In genomic region chr17:43367588-43368242, GRCh38 we compare ENCODE assay signal across 1 cellular context.
TF ChIP-seq lines count a peak whose summit lies in the region.

No MANE protein-coding gene starts in this region.

TF ChIP-seq in HepG2, 621 proteins besides CTCF, POLR2A, EP300 and RAD21 (continued from another document and continues in another):
- TF ChIP-seq NCOA2 (CRISPR knock-in tag; IDR thresholded peaks at IDR 0.05), result peak; percentile 78
- no peak for TF ChIP-seq TCF7 (IDR thresholded peaks at IDR 0.05; ENCODE audit: low read depth)
- TF ChIP-seq NR1H2 (CRISPR knock-in tag; IDR thresholded peaks at IDR 0.05; ENCODE audit: borderline replicate concordance, low read depth), result 0 out of 2 replicates have a peak, but pooled peaks have one; percentile 52
- TF ChIP-seq ISL2 (CRISPR knock-in tag; IDR thresholded peaks at IDR 0.05), result peak; percentile 62
- TF ChIP-seq ATF6 (CRISPR knock-in tag; conservative IDR thresholded peaks at IDR 0.05), result peak; percentile 77; the same call in 1 of the 2 replicates
- peak; percentile 44; the same call in 1 of the 2 replicates for TF ChIP-seq ZNF672 (CRISPR knock-in tag; IDR thresholded peaks at IDR 0.05)
- peak; percentile 77; the same call in 1 of the 2 replicates for TF ChIP-seq ARID3A (IDR thresholded peaks at IDR 0.05; ENCODE audit: low read depth, low read length)
- 0 out of 2 replicates have a peak, but pooled peaks have one; percentile 43 for TF ChIP-seq ZBTB20 (CRISPR knock-in tag; IDR thresholded peaks at IDR 0.05; ENCODE audit: borderline replicate concordance, low read depth)
- no peak for TF ChIP-seq ZMYM2 (CRISPR knock-in tag; IDR thresholded peaks at IDR 0.05)
- TF ChIP-seq RFXAP (CRISPR knock-in tag; IDR thresholded peaks at IDR 0.05; ENCODE audit: borderline replicate concordance), result no peak
- peak; percentile 98 for TF ChIP-seq SMAD3 (CRISPR knock-in tag; IDR thresholded peaks at IDR 0.05)
- TF ChIP-seq YEATS4 (CRISPR knock-in tag; IDR thresholded peaks at IDR 0.05; ENCODE audit: borderline replicate concordance), result peak; percentile 50; the same call in 1 of the 2 replicates
- peak; percentile 63 for TF ChIP-seq IRF2 (CRISPR knock-in tag; IDR thresholded peaks at IDR 0.05)
- TF ChIP-seq CCDC6 (CRISPR knock-in tag; IDR thresholded peaks at IDR 0.05), result peak; percentile 92
- no peak for TF ChIP-seq CEBPB (IDR thresholded peaks at IDR 0.05; ENCODE audit: borderline replicate concordance, low read depth, low read length)
- peak; percentile 75 for TF ChIP-seq TARDBP (CRISPR knock-in tag; IDR thresholded peaks at IDR 0.05)
- TF ChIP-seq FOXJ3 (CRISPR knock-in tag; IDR thresholded peaks at IDR 0.05; ENCODE audit: borderline replicate concordance), result peak; percentile 45; the same call in 1 of the 2 replicates
- peak; percentile 62; the same call in 1 of the 2 replicates for TF ChIP-seq TSC22D2 (CRISPR knock-in tag; IDR thresholded peaks at IDR 0.05; ENCODE audit: borderline replicate concordance)
- TF ChIP-seq ZNF761 (CRISPR knock-in tag; conservative IDR thresholded peaks at IDR 0.05), result 0 out of 2 replicates have a peak, but pooled peaks have one; percentile 16
- TF ChIP-seq NFKBIZ (CRISPR knock-in tag; IDR thresholded peaks at IDR 0.05), result peak; percentile 38
- peak; percentile 59; the same call in 1 of the 2 replicates for TF ChIP-seq ZBTB2 (CRISPR knock-in tag; IDR thresholded peaks at IDR 0.05; ENCODE audit: low read depth)
- peak; percentile 65 for TF ChIP-seq CBX1 (IDR thresholded peaks at IDR 0.05; ENCODE audit: low read depth)
- 0 out of 2 replicates have a peak, but pooled peaks have one; percentile 29 for TF ChIP-seq RFX3 (CRISPR knock-in tag; IDR thresholded peaks at IDR 0.05)
- TF ChIP-seq HNF4G (IDR thresholded peaks at IDR 0.05; ENCODE audit: borderline replicate concordance, low read depth, low read length), result no peak
- no peak for TF ChIP-seq HNF4G (CRISPR knock-in tag; IDR thresholded peaks at IDR 0.05; ENCODE audit: borderline replicate concordance, low read depth)
- no peak for TF ChIP-seq ZNF724P (CRISPR knock-in tag; IDR thresholded peaks at IDR 0.05; ENCODE audit: borderline replicate concordance)
- no peak for TF ChIP-seq SETDB1 (CRISPR knock-in tag; IDR thresholded peaks at IDR 0.05; ENCODE audit: borderline replicate concordance)
- peak; percentile 39; the same call in 1 of the 2 replicates for TF ChIP-seq MXD4 (CRISPR knock-in tag; IDR thresholded peaks at IDR 0.05)
- peak; percentile 51; the same call in 1 of the 2 replicates for TF ChIP-seq THRA (CRISPR knock-in tag; IDR thresholded peaks at IDR 0.05; ENCODE audit: borderline replicate concordance)
- 0 out of 2 replicates have a peak, but pooled peaks have one; percentile 56 for TF ChIP-seq RELA (CRISPR knock-in tag; IDR thresholded peaks at IDR 0.05)
- peak; percentile 17; the same call in 1 of the 2 replicates for TF ChIP-seq ZNF12 (CRISPR knock-in tag; IDR thresholded peaks at IDR 0.05)
- peak; percentile 1 for TF ChIP-seq MEF2D (CRISPR knock-in tag; IDR thresholded peaks at IDR 0.05)
- TF ChIP-seq RFXANK (CRISPR knock-in tag; IDR thresholded peaks at IDR 0.05), result no peak
- peak; percentile 56; the same call in 1 of the 2 replicates for TF ChIP-seq ZBTB7A (CRISPR knock-in tag; IDR thresholded peaks at IDR 0.05)
- TF ChIP-seq MIER2 (CRISPR knock-in tag; IDR thresholded peaks at IDR 0.05), result peak; percentile 74; the same call in 1 of the 2 replicates
- TF ChIP-seq ZNF124 (CRISPR knock-in tag; IDR thresholded peaks at IDR 0.05), result peak; percentile 76; the same call in 1 of the 2 replicates
- TF ChIP-seq MTA3 (CRISPR knock-in tag; IDR thresholded peaks at IDR 0.05), result no peak
- peak; percentile 68 for TF ChIP-seq ARNT2 (CRISPR knock-in tag; IDR thresholded peaks at IDR 0.05; ENCODE audit: low read depth)
- TF ChIP-seq MAZ (IDR thresholded peaks at IDR 0.05; ENCODE audit: borderline replicate concordance, low read depth, low read length), result no peak; the same call in 1 of the 2 replicates
- peak; percentile 39; the same call in 1 of the 2 replicates for TF ChIP-seq MAZ (CRISPR knock-in tag; IDR thresholded peaks at IDR 0.05; ENCODE audit: low read depth)
- TF ChIP-seq GATA4 (IDR thresholded peaks at IDR 0.05; ENCODE audit: borderline replicate concordance, low read depth), result peak; percentile 96
- TF ChIP-seq GATAD2A (CRISPR knock-in tag; IDR thresholded peaks at IDR 0.05), result peak; percentile 76
- TF ChIP-seq POGK (CRISPR knock-in tag; conservative IDR thresholded peaks at IDR 0.05), result peak; percentile 70; the same call in 1 of the 2 replicates
- peak; percentile 49; the same call in 1 of the 2 replicates for TF ChIP-seq MBNL3 (CRISPR knock-in tag; conservative IDR thresholded peaks at IDR 0.05)
- TF ChIP-seq MNT (IDR thresholded peaks at IDR 0.05), result peak; percentile 35; the same call in 1 of the 2 replicates
- TF ChIP-seq TGIF2 (CRISPR knock-in tag; IDR thresholded peaks at IDR 0.05), result peak; percentile 53; the same call in 1 of the 2 replicates
- TF ChIP-seq ZNF572 (CRISPR knock-in tag; IDR thresholded peaks at IDR 0.05), result no peak
- no peak for TF ChIP-seq ZNF207 (IDR thresholded peaks at IDR 0.05; ENCODE audit: borderline replicate concordance)
- TF ChIP-seq ZEB1 (IDR thresholded peaks at IDR 0.05; ENCODE audit: insufficient replicate concordance, low read depth), result peak; percentile 76
- TF ChIP-seq ESRRA (CRISPR knock-in tag; IDR thresholded peaks at IDR 0.05; ENCODE audit: low read depth), result no peak
- TF ChIP-seq PHF8 (CRISPR knock-in tag; IDR thresholded peaks at IDR 0.05), result peak; percentile 48; the same call in 1 of the 2 replicates
- TF ChIP-seq SOX5 (CRISPR knock-in tag; IDR thresholded peaks at IDR 0.05; ENCODE audit: borderline replicate concordance), result peak; percentile 61; the same call in 1 of the 2 replicates
- TF ChIP-seq SIX1 (CRISPR knock-in tag; IDR thresholded peaks at IDR 0.05; ENCODE audit: borderline replicate concordance), result peak; percentile 71; the same call in 1 of the 2 replicates
- no peak for TF ChIP-seq TEAD3 (CRISPR knock-in tag; optimal IDR thresholded peaks at IDR 0.05; ENCODE audit: borderline replicate concordance)
- TF ChIP-seq HOXA3 (CRISPR knock-in tag; IDR thresholded peaks at IDR 0.05), result 0 out of 2 replicates have a peak, but pooled peaks have one; percentile 17
- no peak for TF ChIP-seq MLLT10 (CRISPR knock-in tag; IDR thresholded peaks at IDR 0.05)
- no peak for TF ChIP-seq FIP1L1 (IDR thresholded peaks at IDR 0.05; ENCODE audit: borderline replicate concordance, insufficient read depth, low read depth, low read length)
- no peak; the same call in 1 of the 2 replicates for TF ChIP-seq ZFP1 (CRISPR knock-in tag; IDR thresholded peaks at IDR 0.05)
- TF ChIP-seq POLR2AphosphoS5 (IDR thresholded peaks at IDR 0.05; ENCODE audit: low read depth, low read length), result peak; percentile 100
- TF ChIP-seq CBFB (CRISPR knock-in tag; IDR thresholded peaks at IDR 0.05), result peak; percentile 73
- peak; percentile 71; the same call in 1 of the 2 replicates for TF ChIP-seq PRDM10 (CRISPR knock-in tag; IDR thresholded peaks at IDR 0.05; ENCODE audit: low read depth)
- TF ChIP-seq ATAD3A (CRISPR knock-in tag; IDR thresholded peaks at IDR 0.05), result no peak
- peak; percentile 48; the same call in 1 of the 2 replicates for TF ChIP-seq ZBTB38 (CRISPR knock-in tag; IDR thresholded peaks at IDR 0.05)
